ENCODE assay signal across 18 cellular contexts in genomic region chr4:22338806-22339205, GRCh38.
"Had no signal": no experiment of that assay in that cellular context is flagged by ENCODE, and none has a peak within 500 bp of the region (broad histone marks: within the 10 kb centered on the region; RNA-seq: fewer than 3 reads in every experiment).

No MANE protein-coding gene starts in this region.

- DNase-seq: activated CD4-positive, alpha-beta memory T cell treated with anti-CD3 and anti-CD28 coated beads, Interleukin-2, amount 10 ng/mL, durations not matched to agents 7 days and 5 days; activated CD4-positive, alpha-beta T cell treated with anti-CD3 and anti-CD28 coated beads for 48 hours; activated naive CD4-positive, alpha-beta T cell treated with Interleukin-2 at 50 U/mL for 16 hours; activated naive CD8-positive, alpha-beta T cell treated with anti-CD3 and anti-CD28 coated beads, Interleukin-2, amount 10 ng/mL, durations not matched to agents 7 days and 5 days; activated T-cell treated with anti-CD3 and anti-CD28 coated beads, Interleukin-2, amount 50 U/mL, for 1 hour; cortex of kidney; gastrocnemius medialis; left lung; mammary epithelial cell; midbrain; stimulated activated CD4-positive, alpha-beta T cell treated with anti-CD3 and anti-CD28 coated beads, Interleukin-1b, Interleukin-23, amount 100 ng/mL, for 48 hours; stimulated activated CD8-positive, alpha-beta memory T cell treated with anti-CD3 and anti-CD28 coated beads, Interleukin-4, amount 100 ng/mL, for 48 hours; stimulated activated naive CD4-positive, alpha-beta T cell treated with Interleukin-2 at 50 U/mL for 16 hours; transverse colon; uterus had no signal

- H3K4me3 ChIP-seq: gastrocnemius medialis, heart left ventricle, left lung, transverse colon, uterus had no signal

- H3K4me1 ChIP-seq: gastrocnemius medialis, left lung, parathyroid adenoma, transverse colon, uterus had no signal

- H3K36me3 ChIP-seq: gastrocnemius medialis, heart left ventricle, left lung, transverse colon, uterus had no signal

- H3K9me3 ChIP-seq: gastrocnemius medialis, left lung, transverse colon, uterus had no signal

- ATAC-seq: gastrocnemius medialis, heart left ventricle, left lung, WTC11 had no signal

- H3K27ac ChIP-seq: gastrocnemius medialis, heart left ventricle, left lung, parathyroid adenoma, transverse colon, uterus had no signal

- H3K27me3 ChIP-seq: gastrocnemius medialis, heart left ventricle, left lung, transverse colon, uterus had no signal
